8 cellular contexts compared by ENCODE assay signal in genomic region chr11:30322826-30323710, GRCh38. TPM values are rescaled to one million over a fixed set of nuclear protein-coding genes. Genes with fewer than 3 reads are reported as not detected.
A peak's percentile ranks its signal among the peaks of the same experiment; 100 is the strongest.
DNase-seq lines count a peak whose midpoint lies in the region; ATAC-seq and TF ChIP-seq lines count a peak whose summit lies in the region.

Gene ARL14EP (plus strand): TSS chr11:30323104. CDS start chr11:30330949, 7,845 bp downstream.

- peaks cover 37% of the 10 kb centered on the region for H3K4me1 Mint-ChIP-seq in nephron progenitor cell
- peaks cover 34% of the 10 kb centered on the region for H3K4me1 Mint-ChIP-seq in stimulated activated naive CD8-positive, alpha-beta T cell treated with anti-CD3 and anti-CD28 coated beads, Interleukin-15, amount 100 ng/mL, for 72 hours

- H3K27me3 ChIP-seq in H7 (ENCODE audit: control insufficient read depth, insufficient read depth, low read length), result no peaks in the 10 kb centered on the region

- peak; percentile 97 for ATAC-seq in stimulated activated naive CD8-positive, alpha-beta T cell treated with anti-CD3 and anti-CD28 coated beads, Interleukin-15, amount 100 ng/mL, for 72 hours

- peak within 1 kb of the TSS; percentile 100 for H3K27ac Mint-ChIP-seq in nephron progenitor cell
- H3K27ac Mint-ChIP-seq in stimulated activated naive CD8-positive, alpha-beta T cell treated with anti-CD3 and anti-CD28 coated beads, Interleukin-15, amount 100 ng/mL, for 72 hours, result peak within 1 kb of the TSS; percentile 100

- TF ChIP-seq CTCF in fibroblast of the aortic adventitia (IDR thresholded peaks at IDR 0.05; ENCODE audit: insufficient read depth, low read length), result no peak
- TF ChIP-seq CTCF in nephron progenitor cell (IDR thresholded peaks at IDR 0.05), result no peak

- peak within 1 kb of the TSS; percentile 97 for H3K4me3 Mint-ChIP-seq in nephron progenitor cell
- H3K4me3 Mint-ChIP-seq in stimulated activated naive CD8-positive, alpha-beta T cell treated with anti-CD3 and anti-CD28 coated beads, Interleukin-15, amount 100 ng/mL, for 72 hours, result peak within 1 kb of the TSS; percentile 92 to 99

- peaks cover 16% of the 10 kb centered on the region for H3K36me3 Mint-ChIP-seq in nephron progenitor cell (ENCODE audit: low read depth)

- H3K9me3 Mint-ChIP-seq in nephron progenitor cell, result no peaks in the 10 kb centered on the region
- no peaks in the 10 kb centered on the region for H3K9me3 Mint-ChIP-seq in stimulated activated naive CD8-positive, alpha-beta T cell treated with anti-CD3 and anti-CD28 coated beads, Interleukin-15, amount 100 ng/mL, for 72 hours

- peaks cover 2% of the 10 kb centered on the region for H3K36me3 ChIP-seq in H7 (replicated peaks; ENCODE audit: control insufficient read depth, insufficient read depth, low read length)

- H3K4me3 ChIP-seq in H7 (ENCODE audit: insufficient read depth, low read depth, low read length) (peak within 1 kb of the TSS; percentile 78), fibroblast of the aortic adventitia (ENCODE audit: low read depth, low read length) (peak within 1 kb of the TSS; percentile 76)

- DNase-seq in ELF-1 (ENCODE audit: low read depth, low spot score), result peak; percentile 98
- DNase-seq in H7, result peak; percentile 83
- peak; percentile 95 for DNase-seq in M059J (ENCODE audit: low read depth)
- DNase-seq in SHP77 treated with DMSO at 0.1 percent for 48 hours (lab: John Stamatoyannopoulos, UW), result peak; percentile 53
- peak; percentile 95 for DNase-seq in activated effector memory CD4-positive, alpha-beta T cell treated with anti-CD3 and anti-CD28 coated beads, Interleukin-2, amount 50 U/mL, for 16 hours
- peak; percentile 96 for DNase-seq in fibroblast of the aortic adventitia (ENCODE audit: low read depth)
- DNase-seq in nephron progenitor cell, result peak; percentile 89
- DNase-seq in stimulated activated naive CD8-positive, alpha-beta T cell treated with anti-CD3 and anti-CD28 coated beads, Interleukin-15, amount 100 ng/mL, for 72 hours, result peak; percentile 90 to 94

- peaks cover 22% of the 10 kb centered on the region for H3K27me3 Mint-ChIP-seq in nephron progenitor cell (ENCODE audit: low read depth, poor library complexity)
- H3K27me3 Mint-ChIP-seq in stimulated activated naive CD8-positive, alpha-beta T cell treated with anti-CD3 and anti-CD28 coated beads, Interleukin-15, amount 100 ng/mL, for 72 hours, result peaks cover 9% of the 10 kb centered on the region

RNA-seq across cellular contexts. Expression of gene ARL14EP, which starts in this region (rescaled TPM):
- 18.8 and 21.4 TPM in 2 replicates for total RNA-seq in H7 (2014; rRNA removed; shearing (Covaris generic))
- 20.6 and 26.7 TPM in 2 replicates for total RNA-seq in M059J (2014; rRNA removed; shearing (Covaris generic))
- 21.6 and 27.4 TPM in 2 replicates for total RNA-seq in fibroblast of the aortic adventitia (ENCODE audit: low replicate concordance)

Comparison
In these comparisons a context has a peak if more than half of its experiments do, and no peak if none do; other contexts are left out.
1. Peak in every context shown above with its lines: DNase-seq, ATAC-seq and H3K4me3 ChIP-seq.